In the genomic region with DNA sequence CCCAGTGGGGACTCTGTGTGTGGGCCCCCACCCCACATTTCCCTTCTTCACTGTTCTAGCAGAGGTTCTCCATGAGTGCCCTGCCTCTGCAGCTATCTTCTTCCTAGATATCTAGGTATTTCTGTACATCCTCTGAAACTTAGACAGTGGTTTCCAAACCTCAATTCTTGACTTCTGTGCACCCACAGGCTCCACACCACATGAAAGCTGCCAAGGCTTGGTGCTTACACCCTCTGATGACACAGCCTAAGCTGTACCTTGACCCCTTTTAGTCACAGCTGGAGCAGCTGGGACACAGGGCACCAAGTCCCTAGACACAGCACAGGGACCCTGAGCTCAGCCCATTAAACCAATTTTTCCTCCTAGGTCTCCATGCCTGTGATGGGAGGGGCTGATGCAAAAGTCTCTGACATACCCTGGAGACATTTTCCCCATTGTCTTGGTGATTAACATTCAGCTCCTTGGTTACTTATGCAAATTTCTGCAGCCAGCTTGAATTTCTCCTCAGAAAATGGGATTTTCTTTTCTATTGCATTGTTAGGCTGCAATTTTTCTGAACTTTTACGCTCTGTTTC, we compare ENCODE assay signal across 20 cellular contexts.
DNase-seq lines count a peak whose midpoint lies in the region; ATAC-seq, FAIRE-seq and TF ChIP-seq lines count a peak whose summit lies in the region.
"Had no signal": no experiment of that assay in that cellular context is flagged by ENCODE, and none has a peak within 500 bp of the region (broad histone marks: within the 10 kb centered on the region; RNA-seq: fewer than 3 reads in every experiment).

No MANE protein-coding gene starts in this region.

- H3K27ac Mint-ChIP-seq in CD8-positive, alpha-beta memory T cell, result no peak overlapping the region

- no peak overlapping the region for H2BK12ac ChIP-seq in H1 (ENCODE audit: low read depth, low read length)

- no peak overlapping the region for H4K8ac ChIP-seq in H1 (ENCODE audit: extremely low read depth, insufficient read depth, low read length)

- H3K27me3 Mint-ChIP-seq in CD8-positive, alpha-beta memory T cell, result no peaks in the 10 kb centered on the region

- no peak overlapping the region for H2BK15ac ChIP-seq in H1 (ENCODE audit: low read length)

- H3K79me2 ChIP-seq in KMS-11 (ENCODE audit: insufficient read depth, low read depth) (no peaks in the 10 kb centered on the region), H1 (ENCODE audit: control insufficient read depth in 1 of 2, insufficient read depth in 2 of 2, low read length in 2 of 2) (no peaks in the 10 kb centered on the region)

- H3K27ac ChIP-seq in KMS-11 (no peak overlapping the region), H1 (ENCODE audit: low read depth, low read length) (no peak overlapping the region)
- H3K27ac ChIP-seq in CD8-positive, alpha-beta memory T cell (ENCODE audit: low read depth, low read length), result no peak overlapping the region

- H3K36me3 ChIP-seq in KMS-11 (ENCODE audit: insufficient read depth), result no peaks in the 10 kb centered on the region
- H3K36me3 ChIP-seq in H1 (ENCODE audit: control insufficient read depth in 2 of 4, insufficient read depth in 4 of 4, low read length in 3 of 4), result no peaks in the 10 kb centered on the region
- H3K36me3 ChIP-seq in CD8-positive, alpha-beta memory T cell (ENCODE audit: insufficient read depth, low read length), result no peaks in the 10 kb centered on the region

- no peak overlapping the region for H2BK120ac ChIP-seq in H1 (replicated peaks; ENCODE audit: low read depth, low read length)

- H3K4me2 ChIP-seq in KMS-11 (peak overlapping the region; percentile 15; the same call in 1 of the 2 replicates), H1 (ENCODE audit: insufficient read depth in 1 of 2, low read depth in 2 of 2, low read length in 2 of 2) (no peak overlapping the region)

- peak overlapping the region; percentile 32 for H3K18ac ChIP-seq in H1 (ENCODE audit: extremely low read depth, low read length)

- no peak overlapping the region for H2BK20ac ChIP-seq in H1 (ENCODE audit: low read length)

- H3K4ac ChIP-seq in H1 (replicated peaks; ENCODE audit: insufficient read length, low read depth, low read length), result no peak overlapping the region

- H3K9me3 Mint-ChIP-seq in CD8-positive, alpha-beta memory T cell, result peaks cover 3 to 15% (median 10%) of the 10 kb centered on the region in 5 donors

- no peak overlapping the region for H2BK5ac ChIP-seq in H1 (ENCODE audit: low read depth, low read length)

- H4K20me1 ChIP-seq in KMS-11 (ENCODE audit: insufficient read depth) (no peaks in the 10 kb centered on the region), H1 (replicated peaks in 1 of 2; ENCODE audit: control insufficient read depth in 1 of 2, insufficient read depth in 2 of 2, low read length in 2 of 2) (no peaks in the 10 kb centered on the region)

- H3K4me1 Mint-ChIP-seq in CD8-positive, alpha-beta memory T cell, result no peaks in the 10 kb centered on the region

- TF ChIP-seq EP300 in H1 (IDR thresholded peaks at IDR 0.05; ENCODE audit: borderline replicate concordance in 1 of 2, low read depth in 2 of 2, low read length in 2 of 2), result no peak

- H3K4me3 Mint-ChIP-seq in CD8-positive, alpha-beta memory T cell, result no peak overlapping the region
- H3K4me3 Mint-ChIP-seq: H9 had no signal

- H2AFZ ChIP-seq in KMS-11 (ENCODE audit: low read depth), result no peak overlapping the region
- H2AFZ ChIP-seq in H1 (ENCODE audit: low read length), result no peak overlapping the region

- POLR2A ChIA-PET in H1 (lab: Charles Lee; ENCODE audit: partially characterized antibody), result interaction anchor here (0.6 kb wide), 1 partner anchor 1915 kb away, joined by 6 read pairs; no protein-coding TSS in a partner anchor
- POLR2A ChIA-PET in CD8-positive, alpha-beta memory T cell (lab: Charles Lee), result no interaction called here

- H3K56ac ChIP-seq in H1 (replicated peaks; ENCODE audit: insufficient read length, low read depth, low read length), result no peak overlapping the region

- 30% methylated on average over 1 of the region's 1 CpG; no CpG with 5 or more reads in 1 of the 2 experiments for WGBS in H1 (ENCODE audit: extremely low coverage in 1 of 2, insufficient coverage in 1 of 2, insufficient read length in 1 of 2, insufficient replicate concordance in 2 of 2, low coverage in 1 of 2, low lambda C conversion rate in 2 of 2, missing lambda C conversion rate in 1 of 2), 2 experiments

- no peaks in the 10 kb centered on the region for H3K27me3 ChIP-seq in KMS-11 (ENCODE audit: insufficient read depth, low read depth)
- no peaks in the 10 kb centered on the region for H3K27me3 ChIP-seq in H1 (replicated peaks in 1 of 4; ENCODE audit: control insufficient read depth in 3 of 4, extremely low read depth in 1 of 4, insufficient read depth in 3 of 4, low read length in 3 of 4)
- no peaks in the 10 kb centered on the region for H3K27me3 ChIP-seq in CD8-positive, alpha-beta memory T cell (ENCODE audit: insufficient read depth, low read length, poor library complexity, severe bottlenecking)

- peak; percentile 11 for DNase-seq in ELF-1 (ENCODE audit: low read depth, low spot score)
- DNase-seq in H1 (ENCODE audit: low read depth in 1 of 2, low spot score in 2 of 2), result no peak
- no peak for DNase-seq in kidney glomerular epithelial cell (lab: John Stamatoyannopoulos, UW)
- DNase-seq in activated gamma-delta T cell treated with Interleukin-2 at 50 U/mL for 16 hours, result no peak
- DNase-seq in CD8-positive, alpha-beta memory T cell, result no peak
- DNase-seq: C1 segment of cervical spinal cord; DMS 273 treated with DMSO at 0.1 percent for 48 hours; H9; NCI-H1092 treated with DMSO at 0.1 percent for 48 hours; NCI-H1694 treated with DMSO at 0.1 percent for 48 hours; NCI-H2107; NCI-H345; NCI-H526; NK-92 treated with Interleukin-12 subunit alpha and Interleukin-12 subunit beta, amount 100 ng/mL, for 24 hours; OCI-M1; SHP77 treated with DMSO at 0.1 percent for 48 hours had no signal

- H4K91ac ChIP-seq in H1 (replicated peaks; ENCODE audit: insufficient read length, low read length), result no peak overlapping the region

- no peaks in the 10 kb centered on the region for H3K36me3 Mint-ChIP-seq in CD8-positive, alpha-beta memory T cell

- peak; percentile 69 for ATAC-seq in GM19463 (IDR thresholded peaks at IDR 0.05; ENCODE audit: unreplicated experiment)
- ATAC-seq: SK-N-SH treated with all-trans-retinoic acid at 6 μM for 48 hours had no signal

- no peaks in the 10 kb centered on the region; a peak in 1 of 4 replicates for H3K9me3 ChIP-seq in H1 (ENCODE audit: insufficient read depth in 2 of 2, low read depth in 1 of 2, low read length in 1 of 2)
- no peaks in the 10 kb centered on the region for H3K9me3 ChIP-seq in CD8-positive, alpha-beta memory T cell (ENCODE audit: low read length)

- H3K4me1 ChIP-seq in KMS-11 (ENCODE audit: low read depth, poor library complexity, severe bottlenecking) (peaks cover 20% of the 10 kb centered on the region), H1 (replicated peaks in 1 of 4; ENCODE audit: control insufficient read depth in 3 of 4, insufficient read depth in 4 of 4, low read length in 3 of 4) (no peaks in the 10 kb centered on the region)
- no peaks in the 10 kb centered on the region for H3K4me1 ChIP-seq in CD8-positive, alpha-beta memory T cell (ENCODE audit: insufficient read depth, low read length)

- TF ChIP-seq POLR2A in H1 (IDR thresholded peaks at IDR 0.05; ENCODE audit: control extremely low read depth in 1 of 2, low read depth in 2 of 2, low read length in 2 of 2), result no peak

- CTCF ChIA-PET in H1 (lab: Charles Lee; ENCODE audit: partially characterized antibody), result interaction anchor here (0.6 to 1.2 kb wide), 2 partner anchors 34 to 647 kb away, joined by 3 read pairs; no protein-coding TSS in a partner anchor
- CTCF ChIA-PET in CD8-positive, alpha-beta memory T cell (lab: Charles Lee), result no interaction called here

- H3K9ac ChIP-seq in KMS-11 (no peak overlapping the region), H1 (replicated peaks in 1 of 4; ENCODE audit: extremely low read depth in 1 of 4, low read depth in 3 of 4, low read length in 3 of 4) (no peak overlapping the region)

- H3K4me3 ChIP-seq in KMS-11 (IDR thresholded peaks at IDR 0.05; ENCODE audit: insufficient read depth, low read depth, low read length) (no peak overlapping the region), H1 (ENCODE audit: extremely low read depth in 1 of 4, insufficient read depth in 2 of 4, low read depth in 3 of 4, low read length in 4 of 4) (no peak overlapping the region)
- H3K4me3 ChIP-seq in CD8-positive, alpha-beta memory T cell (ENCODE audit: low read length), result no peak overlapping the region

- TF ChIP-seq CTCF in KMS-11 (conservative IDR thresholded peaks at IDR 0.05; ENCODE audit: low read depth, low read length) (no peak), H1 (IDR thresholded peaks at IDR 0.05; ENCODE audit: control extremely low read depth in 1 of 3, insufficient read depth in 1 of 3, low read depth in 1 of 3, low read length in 3 of 3) (no peak)

- H3K23me2 ChIP-seq in H1 (ENCODE audit: low read depth, low read length), result no peaks in the 10 kb centered on the region; the same call in 1 of the 2 replicates

- H3K14ac ChIP-seq in H1 (ENCODE audit: insufficient read length), result no peak overlapping the region

- H4K5ac ChIP-seq in H1 (ENCODE audit: insufficient read length, low read depth, low read length), result no peak overlapping the region

- no peak for FAIRE-seq in H1 (lab: Jason Lieb, UNC)
- FAIRE-seq: A204.1 had no signal

- H3K23ac ChIP-seq in H1 (ENCODE audit: insufficient read length), result no peak overlapping the region

- TF ChIP-seq RAD21 in H1 (IDR thresholded peaks at IDR 0.05 in 1 of 2, conservative IDR thresholded peaks at IDR 0.05 in 1 of 2; ENCODE audit: low read depth in 2 of 2, low read length in 2 of 2), result no peak

- no peaks in the 10 kb centered on the region for H3K79me1 ChIP-seq in H1 (ENCODE audit: low read depth, low read length)

- H2AK5ac ChIP-seq in H1 (ENCODE audit: low read depth, low read length), result no peak overlapping the region

TF ChIP-seq in H1, 55 proteins besides CTCF, POLR2A, EP300 and RAD21 (continues in another document):
- TF ChIP-seq EGR1 (IDR thresholded peaks at IDR 0.05; ENCODE audit: borderline replicate concordance, low read depth, low read length), result no peak
- TF ChIP-seq JUND (IDR thresholded peaks at IDR 0.05; ENCODE audit: low read length), result no peak
- TF ChIP-seq HDAC6 (IDR thresholded peaks at IDR 0.05; ENCODE audit: low read depth, low read length), result no peak
- no peak for TF ChIP-seq BRCA1 (IDR thresholded peaks at IDR 0.05; ENCODE audit: low read depth, low read length)
- no peak for TF ChIP-seq HDAC2 (IDR thresholded peaks at IDR 0.05; ENCODE audit: borderline replicate concordance in 1 of 2, low read depth in 2 of 2, low read length in 2 of 2)
- TF ChIP-seq, protein P1, sequence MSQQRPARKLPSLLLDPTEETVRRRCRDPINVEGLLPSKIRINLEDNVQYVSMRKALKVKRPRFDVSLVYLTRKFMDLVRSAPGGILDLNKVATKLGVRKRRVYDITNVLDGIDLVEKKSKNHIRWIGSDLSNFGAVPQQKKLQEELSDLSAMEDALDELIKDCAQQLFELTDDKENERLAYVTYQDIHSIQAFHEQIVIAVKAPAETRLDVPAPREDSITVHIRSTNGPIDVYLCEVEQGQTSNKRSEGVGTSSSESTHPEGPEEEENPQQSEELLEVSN (IDR thresholded peaks at IDR 0.05), result no peak
- TF ChIP-seq SIX5 (IDR thresholded peaks at IDR 0.05; ENCODE audit: low read depth, low read length), result no peak
- TF ChIP-seq SP4 (IDR thresholded peaks at IDR 0.05; ENCODE audit: low read length), result no peak
- TF ChIP-seq SUZ12 (IDR thresholded peaks at IDR 0.05; ENCODE audit: low read length), result no peak
